Comparison of ENCODE assay signal across 9 cellular contexts in genomic region chr12:66035289-66035961, GRCh38.
DNase-seq lines count a peak whose midpoint lies in the region; ATAC-seq, FAIRE-seq and TF ChIP-seq lines count a peak whose summit lies in the region.
"Had no signal": no experiment of that assay in that cellular context is flagged by ENCODE, and none has a peak within 500 bp of the region (broad histone marks: within the 10 kb centered on the region; RNA-seq: fewer than 3 reads in every experiment).

No MANE protein-coding gene starts in this region.

- no peaks in the 10 kb centered on the region for H3K27me3 ChIP-seq in bronchial epithelial cell (ENCODE audit: control insufficient read depth, insufficient read depth, low read length)
- H3K27me3 ChIP-seq: BLaER1 treated with 17β-estradiol and CSF1 and Interleukin-3, amounts not matched to agents 10 nM and 100 nM had no signal

- no peak overlapping the region for H3K27ac Mint-ChIP-seq in progenitor cell of endocrine pancreas

- TF ChIP-seq CTCF in NB4 (IDR thresholded peaks at IDR 0.05; ENCODE audit: low read depth, low read length) (peak; percentile 43), bronchial epithelial cell (IDR thresholded peaks at IDR 0.05; ENCODE audit: insufficient read depth, low read length, severe bottlenecking) (peak; percentile 50), progenitor cell of endocrine pancreas (IDR thresholded peaks at IDR 0.05; ENCODE audit: unreplicated experiment) (peak; percentile 34)

- no peak for TF ChIP-seq POLR2A in NB4 (IDR thresholded peaks at IDR 0.05; ENCODE audit: extremely low read depth, insufficient read length)

- no peak for FAIRE-seq in bronchial epithelial cell (lab: Jason Lieb, UNC)

- no peak overlapping the region for H3K4me3 ChIP-seq in NB4 (ENCODE audit: low read depth, low read length)
- H3K4me3 ChIP-seq in bronchial epithelial cell (ENCODE audit: low read depth, low read length): no peak overlapping the region
- H3K4me3 ChIP-seq: BLaER1 treated with 17β-estradiol and CSF1 and Interleukin-3, amounts not matched to agents 10 nM and 100 nM had no signal

- H3K36me3 ChIP-seq in bronchial epithelial cell (ENCODE audit: control insufficient read depth, insufficient read depth, low read length): no peaks in the 10 kb centered on the region
- H3K36me3 ChIP-seq: BLaER1 treated with 17β-estradiol and CSF1 and Interleukin-3, amounts not matched to agents 10 nM and 100 nM had no signal

- DNase-seq in DMS153 treated with DMSO at 0.1 percent for 48 hours (lab: John Stamatoyannopoulos, UW; ENCODE audit: unreplicated experiment) (peak; percentile 1), DMS153 (lab: John Stamatoyannopoulos, UW) (no peak), NB4 (ENCODE audit: low read depth) (peak; percentile 69), bronchial epithelial cell (ENCODE audit: low read depth) (peak; percentile 64), progenitor cell of endocrine pancreas (ENCODE audit: low spot score, unreplicated experiment) (no peak)
- DNase-seq in activated CD4-positive, alpha-beta T cell treated with anti-CD3 and anti-CD28 coated beads for 1 hour: no peak

- no peaks in the 10 kb centered on the region for H3K9me3 Mint-ChIP-seq in progenitor cell of endocrine pancreas (ENCODE audit: low read depth)

- peaks cover 16% of the 10 kb centered on the region for H3K27me3 Mint-ChIP-seq in progenitor cell of endocrine pancreas

- ATAC-seq in HG02610 (IDR thresholded peaks at IDR 0.05; ENCODE audit: unreplicated experiment) (no peak), GM19351 (IDR thresholded peaks at IDR 0.05; ENCODE audit: unreplicated experiment) (no peak)

- peaks cover 5% of the 10 kb centered on the region for H3K4me1 Mint-ChIP-seq in progenitor cell of endocrine pancreas (ENCODE audit: low read depth)

- H3K4me3 Mint-ChIP-seq in progenitor cell of endocrine pancreas (ENCODE audit: low read depth): no peak overlapping the region

- H3K36me3 Mint-ChIP-seq in progenitor cell of endocrine pancreas (ENCODE audit: insufficient read depth): no peaks in the 10 kb centered on the region

Comparison
In these comparisons a context has a peak if more than half of its experiments do, and no peak if none do; other contexts are left out.
1. DNase-seq: peak in DMS153 treated with DMSO at 0.1 percent for 48 hours (single experiment), NB4 (single experiment) and bronchial epithelial cell (single experiment); none in DMS153 (single experiment), progenitor cell of endocrine pancreas (single experiment) and activated CD4-positive, alpha-beta T cell treated with anti-CD3 and anti-CD28 coated beads for 1 hour (single experiment).
2. Peak in every context shown above with its lines, with median percentiles within 50 percentile points of each other: CTCF ChIP-seq.